ENCODE assay signal across 14 cellular contexts in the genomic region with DNA sequence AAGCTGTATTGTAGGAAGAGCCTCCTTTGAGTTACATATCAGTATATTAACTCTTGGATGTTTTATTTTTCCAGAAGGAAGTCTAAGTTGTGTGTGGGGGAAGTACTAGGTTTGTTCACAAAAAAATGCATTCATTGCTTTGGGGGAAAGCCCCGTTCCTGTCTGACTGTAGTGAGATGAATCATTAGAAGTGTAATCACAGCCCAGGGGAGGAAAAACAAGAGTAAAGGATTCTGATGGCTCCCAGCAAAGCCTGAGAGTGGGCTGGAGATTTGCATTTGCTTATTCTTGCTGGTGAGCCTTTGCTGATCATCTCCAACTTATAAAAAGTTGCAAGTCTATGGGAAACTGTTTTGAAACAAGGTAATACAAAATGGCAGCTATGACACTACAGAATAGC.
DNase-seq lines count a peak whose midpoint lies in the region; ATAC-seq, FAIRE-seq and TF ChIP-seq lines count a peak whose summit lies in the region.
"Had no signal": no experiment of that assay in that cellular context is flagged by ENCODE, and none has a peak within 500 bp of the region (broad histone marks: within the 10 kb centered on the region; RNA-seq: fewer than 3 reads in every experiment).

No MANE protein-coding gene starts in this region.

- no peak overlapping the region for H3K56ac ChIP-seq in IMR-90 (ENCODE audit: extremely low read depth, insufficient read depth, low read length)

- H2BK120ac ChIP-seq in IMR-90 (ENCODE audit: low read depth, low read length), result no peak overlapping the region

- TF ChIP-seq RAD21 in IMR-90 (IDR thresholded peaks at IDR 0.05; ENCODE audit: low read length), result no peak

- H3K14ac ChIP-seq in IMR-90 (replicated peaks; ENCODE audit: low read depth, low read length), result no peak overlapping the region

- no peak for FAIRE-seq in D721Med (lab: Jason Lieb, UNC)

- H4K5ac ChIP-seq in IMR-90 (ENCODE audit: low read depth, low read length), result no peak overlapping the region

- no peak overlapping the region for H2BK15ac ChIP-seq in IMR-90 (ENCODE audit: low read depth, low read length)

- intact Hi-C loops in activated CD4-positive, alpha-beta T cell treated with anti-CD3 and anti-CD28 coated beads for 36 hours (cut with DNase I, micrococcal nuclease), result loop anchor here in 1 of 2 experiments (1.0 to 5.0 kb wide), 3 partner anchors 132 to 553 kb away; a partner anchor contains a TSS
- intact Hi-C loops in IMR-90 (cut with micrococcal nuclease), result no loop called here
- intact Hi-C loops in left ventricle myocardium inferior (cut with micrococcal nuclease), result no loop called here

- CTCF ChIA-PET in activated CD4-positive, alpha-beta T cell treated with anti-CD3 and anti-CD28 coated beads for 36 hours (lab: Charles Lee), result interaction anchor here (1.0 to 1.9 kb wide), 5 partner anchors 14 to 277 kb away, joined by 3 to 6 read pairs (median 3); no protein-coding TSS in a partner anchor
- CTCF ChIA-PET in IMR-90 (lab: Yijun Ruan, JAX), result no interaction called here

- H3K9me3 Mint-ChIP-seq in activated CD4-positive, alpha-beta T cell treated with anti-CD3 and anti-CD28 coated beads for 36 hours (ENCODE audit: low read depth), result no peaks in the 10 kb centered on the region

- TF ChIP-seq CTCF in IMR-90 (conservative IDR thresholded peaks at IDR 0.05; ENCODE audit: low read depth, low read length) (no peak), brain microvascular endothelial cell (IDR thresholded peaks at IDR 0.05; ENCODE audit: low read depth, low read length, missing control alignments) (no peak), left ventricle myocardium inferior (IDR thresholded peaks at IDR 0.05; ENCODE audit: borderline replicate concordance) (no peak), D721Med (IDR thresholded peaks at IDR 0.05; ENCODE audit: insufficient read depth, missing control alignments) (no peak)

- BruUV-seq in IMR-90 (replicated peaks; lab: Mats Ljungman, UMichigan), result no TSS peak

- H3K27me3 Mint-ChIP-seq in activated CD4-positive, alpha-beta T cell treated with anti-CD3 and anti-CD28 coated beads for 36 hours, result peaks cover 7% of the 10 kb centered on the region

- H2AFZ ChIP-seq in IMR-90 (replicated peaks; ENCODE audit: low read length, poor library complexity), result no peak overlapping the region

- peak; percentile 67 for DNase-seq in activated CD4-positive, alpha-beta T cell treated with anti-CD3 and anti-CD28 coated beads for 36 hours
- no peak for DNase-seq in activated CD4-positive, alpha-beta T cell treated with anti-CD3 and anti-CD28 coated beads for 1 hour
- DNase-seq in IMR-90, result peak; percentile 4
- peak; percentile 13 for DNase-seq in brain microvascular endothelial cell
- DNase-seq in stimulated activated CD4-positive, alpha-beta T cell treated with anti-CD3 and anti-CD28 coated beads, Interleukin-4, amount 100 ng/mL, for 24 hours, result peak; percentile 51
- DNase-seq in left ventricle myocardium inferior, result no peak
- DNase-seq in D721Med (ENCODE audit: insufficient read length, low spot score), result no peak
- no peak for DNase-seq in NCI-H1092 (lab: John Stamatoyannopoulos, UW)
- DNase-seq: 8988T, DND-41, lower lobe of right lung, NCI-H2171, SHP77 treated with DMSO at 0.1 percent for 48 hours had no signal

- no peaks in the 10 kb centered on the region for H3K9me3 ChIP-seq in IMR-90 (ENCODE audit: control insufficient read depth, insufficient read depth, low read length)
- no peaks in the 10 kb centered on the region for H3K9me3 ChIP-seq in left ventricle myocardium inferior (replicated peaks)
- H3K9me3 ChIP-seq: lower lobe of right lung, prostate gland had no signal

- no peak overlapping the region for H4K8ac ChIP-seq in IMR-90 (ENCODE audit: low read depth in 2 of 2, low read length in 2 of 2)

- no peak overlapping the region for H3K23ac ChIP-seq in IMR-90 (ENCODE audit: low read depth, low read length)

- H3K4me3 Mint-ChIP-seq in activated CD4-positive, alpha-beta T cell treated with anti-CD3 and anti-CD28 coated beads for 36 hours, result peak overlapping the region; percentile 52

- H2BK5ac ChIP-seq in IMR-90 (ENCODE audit: low read depth, low read length, poor library complexity, severe bottlenecking), result no peak overlapping the region

- H2BK20ac ChIP-seq in IMR-90 (ENCODE audit: low read depth, low read length), result no peak overlapping the region

- no peaks in the 10 kb centered on the region for H3K4me1 ChIP-seq in IMR-90 (ENCODE audit: control insufficient read depth, insufficient read depth, low read length)
- H3K4me1 ChIP-seq in left ventricle myocardium inferior, result peaks cover 12% of the 10 kb centered on the region
- H3K4me1 ChIP-seq: prostate gland had no signal

- no peak overlapping the region for H3K4me2 ChIP-seq in IMR-90 (ENCODE audit: low read depth, low read length)

- H3K27ac Mint-ChIP-seq in activated CD4-positive, alpha-beta T cell treated with anti-CD3 and anti-CD28 coated beads for 36 hours, result peak overlapping the region; percentile 96

- H3K18ac ChIP-seq in IMR-90 (ENCODE audit: low read depth, low read length), result no peak overlapping the region

- H3K36me3 Mint-ChIP-seq in activated CD4-positive, alpha-beta T cell treated with anti-CD3 and anti-CD28 coated beads for 36 hours (ENCODE audit: low read depth), result no peaks in the 10 kb centered on the region

- H3K4ac ChIP-seq in IMR-90 (ENCODE audit: low read depth, low read length), result no peak overlapping the region

- no peak overlapping the region for H3K9ac ChIP-seq in IMR-90 (ENCODE audit: low read depth, low read length)

- 11% methylated on average over 1 of the region's 1 CpG; no CpG with 5 or more reads in 1 of the 2 experiments for WGBS in IMR-90 (ENCODE audit: extremely low coverage in 2 of 2, insufficient read length in 1 of 2), 2 experiments

- POLR2A ChIA-PET in activated CD4-positive, alpha-beta T cell treated with anti-CD3 and anti-CD28 coated beads for 36 hours (lab: Charles Lee), result interaction anchor here (0.5 to 1.5 kb wide), 2 partner anchors 134 to 504 kb away, joined by 3 read pairs; no protein-coding TSS in a partner anchor
- POLR2A ChIA-PET in IMR-90 (lab: Charles Lee; ENCODE audit: unreplicated experiment), result no interaction called here

- no peak for TF ChIP-seq POLR2A in IMR-90 (IDR thresholded peaks at IDR 0.05; ENCODE audit: low read depth, low read length)

- H3K79me1 ChIP-seq in IMR-90 (ENCODE audit: low read depth in 1 of 2, low read length in 2 of 2), result no peaks in the 10 kb centered on the region

- H3K27me3 ChIP-seq in IMR-90 (ENCODE audit: control insufficient read depth, insufficient read depth, low read length), result no peaks in the 10 kb centered on the region
- no peaks in the 10 kb centered on the region for H3K27me3 ChIP-seq in brain microvascular endothelial cell (replicated peaks)
- H3K27me3 ChIP-seq in left ventricle myocardium inferior (ENCODE audit: low read depth), result peaks cover 2% of the 10 kb centered on the region

- H3K36me3 ChIP-seq in IMR-90 (ENCODE audit: control insufficient read depth, insufficient read depth, low read length), result no peaks in the 10 kb centered on the region
- H3K36me3 ChIP-seq in brain microvascular endothelial cell (replicated peaks), result no peaks in the 10 kb centered on the region
- no peaks in the 10 kb centered on the region for H3K36me3 ChIP-seq in left ventricle myocardium inferior
- H3K36me3 ChIP-seq: lower lobe of right lung, prostate gland had no signal

- dilution Hi-C loops in IMR-90 (cut with HindIII; ENCODE audit: low sequenced_read_pairs, unreplicated experiment), result no loop called here

- no peak overlapping the region for H4K91ac ChIP-seq in IMR-90 (ENCODE audit: insufficient read depth, low read depth, low read length)

- no peaks in the 10 kb centered on the region for H4K20me1 ChIP-seq in IMR-90 (ENCODE audit: insufficient read depth, low read length)

- H3K4me3 ChIP-seq in IMR-90 (ENCODE audit: insufficient read depth, low read depth, low read length), result no peak overlapping the region
- H3K4me3 ChIP-seq in brain microvascular endothelial cell (ENCODE audit: low read depth, low read length), result no peak overlapping the region
- H3K4me3 ChIP-seq in left ventricle myocardium inferior, result no peak overlapping the region
- H3K4me3 ChIP-seq: lower lobe of right lung, prostate gland had no signal

- no peak overlapping the region for H3K27ac ChIP-seq in IMR-90 (ENCODE audit: insufficient read depth, low read length)
- H3K27ac ChIP-seq in brain microvascular endothelial cell, result no peak overlapping the region
- no peak overlapping the region for H3K27ac ChIP-seq in left ventricle myocardium inferior (replicated peaks)
- H3K27ac ChIP-seq: lower lobe of right lung, prostate gland had no signal

- in situ Hi-C loops in IMR-90 (cut with MboI; ENCODE audit: low sequenced_read_pairs), result no loop called here
- in situ Hi-C loops in brain microvascular endothelial cell (cut with HindIII; ENCODE audit: low pct_ligation_motif_present, low sequenced_read_pairs), result no loop called here

- no peak overlapping the region for H2AK5ac ChIP-seq in IMR-90 (ENCODE audit: low read depth, low read length)

- ATAC-seq in activated CD4-positive, alpha-beta T cell treated with anti-CD3 and anti-CD28 coated beads for 36 hours, result peak; percentile 78
- no peak for ATAC-seq in IMR-90 (ENCODE audit: low read depth)
- ATAC-seq: lower lobe of right lung had no signal

- H3K9me1 ChIP-seq in IMR-90 (ENCODE audit: insufficient read depth, low read length), result no peaks in the 10 kb centered on the region

- peaks cover 40% of the 10 kb centered on the region for H3K4me1 Mint-ChIP-seq in activated CD4-positive, alpha-beta T cell treated with anti-CD3 and anti-CD28 coated beads for 36 hours

- H2AK9ac ChIP-seq in IMR-90 (replicated peaks; ENCODE audit: low read depth, low read length, poor library complexity), result no peak overlapping the region

TF ChIP-seq in IMR-90, 13 proteins besides CTCF, POLR2A, EP300 and RAD21 (continues in another document):
- TF ChIP-seq SMC3 (IDR thresholded peaks at IDR 0.05; ENCODE audit: low read depth, low read length) (no peak), RFX5 (IDR thresholded peaks at IDR 0.05; ENCODE audit: low read depth, low read length) (no peak), MXI1 (IDR thresholded peaks at IDR 0.05; ENCODE audit: borderline replicate concordance, low read depth, low read length) (no peak), FOS (IDR thresholded peaks at IDR 0.05; ENCODE audit: low read depth, low read length) (no peak), NFE2L2 (IDR thresholded peaks at IDR 0.05; ENCODE audit: low read depth, low read length) (no peak), MAFK (IDR thresholded peaks at IDR 0.05; ENCODE audit: low read depth, low read length) (no peak), MAZ (IDR thresholded peaks at IDR 0.05; ENCODE audit: borderline replicate concordance, low read depth, low read length) (no peak), BHLHE40 (IDR thresholded peaks at IDR 0.05; ENCODE audit: low read depth, low read length) (no peak)
- TF ChIP-seq, protein P1, sequence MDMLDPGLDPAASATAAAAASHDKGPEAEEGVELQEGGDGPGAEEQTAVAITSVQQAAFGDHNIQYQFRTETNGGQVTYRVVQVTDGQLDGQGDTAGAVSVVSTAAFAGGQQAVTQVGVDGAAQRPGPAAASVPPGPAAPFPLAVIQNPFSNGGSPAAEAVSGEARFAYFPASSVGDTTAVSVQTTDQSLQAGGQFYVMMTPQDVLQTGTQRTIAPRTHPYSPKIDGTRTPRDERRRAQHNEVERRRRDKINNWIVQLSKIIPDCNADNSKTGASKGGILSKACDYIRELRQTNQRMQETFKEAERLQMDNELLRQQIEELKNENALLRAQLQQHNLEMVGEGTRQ (IDR thresholded peaks at IDR 0.05; ENCODE audit: low read depth, low read length), result no peak

Comparison
In these comparisons a context has a peak if more than half of its experiments do, and no peak if none do; other contexts are left out.
1. DNase-seq: peak in activated CD4-positive, alpha-beta T cell treated with anti-CD3 and anti-CD28 coated beads for 36 hours (single experiment), IMR-90 (single experiment), brain microvascular endothelial cell (single experiment) and stimulated activated CD4-positive, alpha-beta T cell treated with anti-CD3 and anti-CD28 coated beads, Interleukin-4, amount 100 ng/mL, for 24 hours (single experiment); none in activated CD4-positive, alpha-beta T cell treated with anti-CD3 and anti-CD28 coated beads for 1 hour (single experiment), left ventricle myocardium inferior (single experiment), D721Med (single experiment) and NCI-H1092 (single experiment).